Comparison of ENCODE assay signal across 14 cellular contexts in genomic region chr1:55974714-55975441, GRCh38.
A peak's percentile ranks its signal among the peaks of the same experiment; 100 is the strongest.
DNase-seq lines count a peak whose midpoint lies in the region; ATAC-seq and TF ChIP-seq lines count a peak whose summit lies in the region.
"Had no signal": no experiment of that assay in that cellular context is flagged by ENCODE, and none has a peak within 500 bp of the region (broad histone marks: within the 10 kb centered on the region; RNA-seq: fewer than 3 reads in every experiment).

No MANE protein-coding gene starts in this region.

- no peak for ATAC-seq in HG02642 (IDR thresholded peaks at IDR 0.05; ENCODE audit: poor library complexity, unreplicated experiment)

- no peaks in the 10 kb centered on the region; the same call in 1 of the 2 replicates for H3K36me3 ChIP-seq in MG63
- H3K36me3 ChIP-seq in esophagus squamous epithelium: no peaks in the 10 kb centered on the region
- H3K36me3 ChIP-seq: heart right ventricle had no signal

- H3K27ac ChIP-seq in esophagus squamous epithelium: peak overlapping the region in 3 of 4 donors; percentile 2 to 63 (median 56)
- H3K27ac ChIP-seq: dorsolateral prefrontal cortex, heart right ventricle, RWPE1 had no signal

- H3K27me3 ChIP-seq in MG63 (no peaks in the 10 kb centered on the region), esophagus squamous epithelium (no peaks in the 10 kb centered on the region)
- H3K27me3 ChIP-seq: heart right ventricle had no signal

- peak; percentile 72 for DNase-seq in AG08395 (ENCODE audit: low spot score)
- peak; percentile 48 for DNase-seq in MG63
- no peak for DNase-seq in esophagus squamous epithelium (lab: John Stamatoyannopoulos, UW)
- DNase-seq in osteocyte (ENCODE audit: extremely low spot score, unreplicated experiment): no peak
- DNase-seq in NCI-H82 (lab: John Stamatoyannopoulos, UW): no peak
- DNase-seq in DMS153 (lab: John Stamatoyannopoulos, UW): no peak
- DNase-seq in CD14-positive monocyte (ENCODE audit: low spot score): no peak
- DNase-seq: dorsolateral prefrontal cortex, heart right ventricle, NCI-H1105 treated with DMSO at 0.1 percent for 48 hours, NCI-H524 treated with DMSO at 0.1 percent for 48 hours had no signal

- TF ChIP-seq CTCF in esophagus squamous epithelium (IDR thresholded peaks at IDR 0.05): no peak
- TF ChIP-seq CTCF in osteocyte (IDR thresholded peaks at IDR 0.05): no peak
- TF ChIP-seq CTCF in CD14-positive monocyte (IDR thresholded peaks at IDR 0.05): no peak

- 72 to 80% methylated on average over 1 of the region's 1 CpG for WGBS in esophagus squamous epithelium, 2 donors

- no peaks in the 10 kb centered on the region; the same call in 1 of the 2 replicates for H3K9me3 ChIP-seq in MG63
- H3K9me3 ChIP-seq in esophagus squamous epithelium: no peaks in the 10 kb centered on the region

- peak overlapping the region; percentile 83 for H3K27ac Mint-ChIP-seq in osteocyte (ENCODE audit: unreplicated experiment)
- H3K27ac Mint-ChIP-seq in CD14-positive monocyte: no peak overlapping the region
- H3K27ac Mint-ChIP-seq: activated naive CD8-positive, alpha-beta T cell had no signal

- peaks cover 11% of the 10 kb centered on the region for H3K9me3 Mint-ChIP-seq in osteocyte (ENCODE audit: unreplicated experiment)
- H3K9me3 Mint-ChIP-seq in CD14-positive monocyte: peaks cover 0 to 6% (median 0%) of the 10 kb centered on the region in 7 donors

- H3K27me3 Mint-ChIP-seq in osteocyte (ENCODE audit: unreplicated experiment) (no peaks in the 10 kb centered on the region), CD14-positive monocyte (ENCODE audit: low read depth in 3 of 3) (peaks cover 0 to 2% (median 1%) of the 10 kb centered on the region in 3 donors)

- no peak for TF ChIP-seq POLR2A in esophagus squamous epithelium (IDR thresholded peaks at IDR 0.05)

- intact Hi-C loops in esophagus squamous epithelium (cut with DNase I): no loop called here
- intact Hi-C loops in CD14-positive monocyte (cut with micrococcal nuclease): no loop called here

- H3K4me1 Mint-ChIP-seq in osteocyte (ENCODE audit: unreplicated experiment) (peaks cover 49% of the 10 kb centered on the region), CD14-positive monocyte (no peaks in the 10 kb centered on the region)

- H3K4me1 ChIP-seq in esophagus squamous epithelium: peaks cover 0 to 9% (median 0%) of the 10 kb centered on the region in 3 donors
- H3K4me1 ChIP-seq: heart right ventricle had no signal

- no peak overlapping the region for H3K4me3 Mint-ChIP-seq in osteocyte (ENCODE audit: unreplicated experiment)
- no peak overlapping the region for H3K4me3 Mint-ChIP-seq in CD14-positive monocyte
- H3K4me3 Mint-ChIP-seq: activated naive CD8-positive, alpha-beta T cell had no signal

- H3K36me3 Mint-ChIP-seq in osteocyte (ENCODE audit: unreplicated experiment): peaks cover 7% of the 10 kb centered on the region
- no peaks in the 10 kb centered on the region for H3K36me3 Mint-ChIP-seq in CD14-positive monocyte
- H3K36me3 Mint-ChIP-seq: activated naive CD8-positive, alpha-beta T cell had no signal

- no peak overlapping the region for H3K4me3 ChIP-seq in MG63
- no peak overlapping the region for H3K4me3 ChIP-seq in esophagus squamous epithelium
- H3K4me3 ChIP-seq: dorsolateral prefrontal cortex, heart right ventricle had no signal

Comparison
In these comparisons a context has a peak if more than half of its experiments do, and no peak if none do; other contexts are left out.
1. DNase-seq: peak in AG08395 (single experiment) and MG63 (single experiment); none in esophagus squamous epithelium (single experiment), osteocyte (single experiment), NCI-H82 (single experiment), DMS153 (single experiment) and CD14-positive monocyte (single experiment).